In the genomic region with DNA sequence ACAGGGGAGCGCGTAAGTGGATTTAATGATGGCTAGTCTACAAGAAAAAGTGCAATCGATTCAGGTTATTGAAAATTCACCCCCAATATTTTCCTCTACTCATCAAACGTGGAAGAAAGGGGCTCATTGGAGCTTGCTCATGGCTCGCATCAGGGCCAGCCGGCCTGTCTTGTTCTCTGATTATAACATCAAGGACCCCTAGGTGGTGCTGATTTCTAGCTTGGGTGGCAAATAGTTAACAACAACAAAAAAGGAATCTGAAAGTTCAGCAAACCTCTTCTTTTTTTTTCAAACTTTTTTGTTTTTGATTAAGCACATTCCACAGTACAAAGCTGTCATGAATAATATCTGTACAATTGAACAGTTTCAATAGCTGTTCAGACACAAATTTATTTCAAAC, we compare ENCODE assay signal across 15 cellular contexts. TPM values are rescaled to one million over a fixed set of nuclear protein-coding genes. Genes with fewer than 3 reads are reported as not detected.
DNase-seq lines count a peak whose midpoint lies in the region; ATAC-seq and TF ChIP-seq lines count a peak whose summit lies in the region.
"Had no signal": no experiment of that assay in that cellular context is flagged by ENCODE, and none has a peak within 500 bp of the region (broad histone marks: within the 10 kb centered on the region; RNA-seq: fewer than 3 reads in every experiment).

No MANE protein-coding gene starts in this region.

- no peak overlapping the region for H2AFZ ChIP-seq in MM.1S (ENCODE audit: low read length)

- no peaks in the 10 kb centered on the region for H3K9me3 Mint-ChIP-seq in progenitor cell of endocrine pancreas (ENCODE audit: low read depth)
- H3K9me3 Mint-ChIP-seq in activated T-helper 1 cell treated with anti-CD3 and anti-CD28 coated beads, Interleukin-12 subunit alpha, Interleukin-12 subunit beta, Interleukin-2, Interleukin-4 antibody, amounts not matched to agents 30 ng/mL and 10 ng/mL and 1 ng/mL, durations not matched to agents 14 hours and 24 hours and 36 hours = no peaks in the 10 kb centered on the region
- H3K9me3 Mint-ChIP-seq: CD8-positive, alpha-beta memory T cell; T-helper 2 cell treated with Interferon-gamma antibody and Interleukin-4, amounts not matched to agents 5 μg/mL and 100 μg/mL, for 36 hours had no signal

- H3K4me3 ChIP-seq in MM.1S (ENCODE audit: low read length) (no peak overlapping the region), brain microvascular endothelial cell (ENCODE audit: low read depth, low read length) (no peak overlapping the region)
- H3K4me3 ChIP-seq: Peyer's patch, tibial artery had no signal

- H4K20me1 ChIP-seq in MM.1S (ENCODE audit: insufficient read depth, low read length) = no peaks in the 10 kb centered on the region

- no peaks in the 10 kb centered on the region for H3K36me3 Mint-ChIP-seq in progenitor cell of endocrine pancreas (ENCODE audit: insufficient read depth)
- no peaks in the 10 kb centered on the region for H3K36me3 Mint-ChIP-seq in activated T-helper 1 cell treated with anti-CD3 and anti-CD28 coated beads, Interleukin-12 subunit alpha, Interleukin-12 subunit beta, Interleukin-2, Interleukin-4 antibody, amounts not matched to agents 30 ng/mL and 10 ng/mL and 1 ng/mL, durations not matched to agents 14 hours and 24 hours and 36 hours (ENCODE audit: low read depth)
- H3K36me3 Mint-ChIP-seq: CD8-positive, alpha-beta memory T cell had no signal

- no peaks in the 10 kb centered on the region for H3K4me1 ChIP-seq in MM.1S (ENCODE audit: low read length)
- H3K4me1 ChIP-seq: Peyer's patch, tibial artery had no signal

- H3K9ac ChIP-seq in MM.1S (ENCODE audit: low read length) = no peak overlapping the region

- peak; percentile 21 for DNase-seq in NCI-H82 (lab: John Stamatoyannopoulos, UW)
- no peak for DNase-seq in NCI-H82 treated with DMSO at 0.1 percent for 48 hours (lab: John Stamatoyannopoulos, UW; ENCODE audit: unreplicated experiment)
- no peak for DNase-seq in MM.1S
- no peak for DNase-seq in brain microvascular endothelial cell
- no peak for DNase-seq in progenitor cell of endocrine pancreas (ENCODE audit: low spot score, unreplicated experiment)
- DNase-seq in activated T-helper 1 cell treated with anti-CD3 and anti-CD28 coated beads, Interleukin-12 subunit alpha, Interleukin-12 subunit beta, Interleukin-2, Interleukin-4 antibody, amounts not matched to agents 30 ng/mL and 10 ng/mL and 1 ng/mL, durations not matched to agents 14 hours and 24 hours and 36 hours (ENCODE audit: low spot score) = no peak
- no peak for DNase-seq in NCI-H2029 treated with DMSO at 0.1 percent for 48 hours (lab: John Stamatoyannopoulos, UW)
- no peak for DNase-seq in left lobe of liver (ENCODE audit: low spot score)
- DNase-seq: activated gamma-delta T cell treated with Interleukin-2 at 50 U/mL for 16 hours; CD8-positive, alpha-beta memory T cell; Peyer's patch; tibial artery had no signal

- TF ChIP-seq CTCF in MM.1S (IDR thresholded peaks at IDR 0.05; ENCODE audit: low read length) (0 out of 2 replicates have a peak, but pooled peaks have one; percentile 4), brain microvascular endothelial cell (IDR thresholded peaks at IDR 0.05; ENCODE audit: low read depth, low read length, missing control alignments) (peak; percentile 58), progenitor cell of endocrine pancreas (IDR thresholded peaks at IDR 0.05; ENCODE audit: unreplicated experiment) (peak; percentile 20)

- no peaks in the 10 kb centered on the region for H3K9me2 ChIP-seq in MM.1S (replicated peaks; ENCODE audit: insufficient read depth, low read length)

- no peaks in the 10 kb centered on the region for H3F3A ChIP-seq in MM.1S (ENCODE audit: insufficient read depth, low read length)

- H3K27ac ChIP-seq in MM.1S (ENCODE audit: low read length) = no peak overlapping the region
- no peak overlapping the region for H3K27ac ChIP-seq in brain microvascular endothelial cell
- H3K27ac ChIP-seq: epithelial cell of prostate, HL-60, Peyer's patch, tibial artery had no signal

- no peaks in the 10 kb centered on the region for H3K79me2 ChIP-seq in MM.1S (ENCODE audit: low read length)

- intact Hi-C loops in activated T-helper 1 cell treated with anti-CD3 and anti-CD28 coated beads, Interleukin-12 subunit alpha, Interleukin-12 subunit beta, Interleukin-2, Interleukin-4 antibody, amounts not matched to agents 30 ng/mL and 10 ng/mL and 1 ng/mL, durations not matched to agents 14 hours and 24 hours and 36 hours (cut with micrococcal nuclease) = no loop called here

- H3K27me3 Mint-ChIP-seq in progenitor cell of endocrine pancreas = no peaks in the 10 kb centered on the region
- H3K27me3 Mint-ChIP-seq in activated T-helper 1 cell treated with anti-CD3 and anti-CD28 coated beads, Interleukin-12 subunit alpha, Interleukin-12 subunit beta, Interleukin-2, Interleukin-4 antibody, amounts not matched to agents 30 ng/mL and 10 ng/mL and 1 ng/mL, durations not matched to agents 14 hours and 24 hours and 36 hours (ENCODE audit: insufficient read depth) = peaks cover 3% of the 10 kb centered on the region

- H3K9me3 ChIP-seq in MM.1S (replicated peaks; ENCODE audit: insufficient read depth, low read length) = no peaks in the 10 kb centered on the region
- H3K9me3 ChIP-seq: Peyer's patch, tibial artery had no signal

- H3K27me3 ChIP-seq in MM.1S (replicated peaks; ENCODE audit: insufficient read depth, low read length) (no peaks in the 10 kb centered on the region), brain microvascular endothelial cell (replicated peaks) (no peaks in the 10 kb centered on the region)
- H3K27me3 ChIP-seq: Peyer's patch, tibial artery had no signal

- in situ Hi-C loops in brain microvascular endothelial cell (cut with HindIII; ENCODE audit: low pct_ligation_motif_present, low sequenced_read_pairs) = no loop called here

- H3K36me3 ChIP-seq in MM.1S (replicated peaks; ENCODE audit: insufficient read depth, low read length) (no peaks in the 10 kb centered on the region), brain microvascular endothelial cell (replicated peaks) (no peaks in the 10 kb centered on the region)
- H3K36me3 ChIP-seq: Peyer's patch, tibial artery had no signal

- no peak overlapping the region for H3K4me2 ChIP-seq in MM.1S (ENCODE audit: low read depth, low read length)

- no peak overlapping the region for H3K27ac Mint-ChIP-seq in progenitor cell of endocrine pancreas
- H3K27ac Mint-ChIP-seq in activated T-helper 1 cell treated with anti-CD3 and anti-CD28 coated beads, Interleukin-12 subunit alpha, Interleukin-12 subunit beta, Interleukin-2, Interleukin-4 antibody, amounts not matched to agents 30 ng/mL and 10 ng/mL and 1 ng/mL, durations not matched to agents 14 hours and 24 hours and 36 hours = no peak overlapping the region
- H3K27ac Mint-ChIP-seq: T-helper 2 cell treated with Interferon-gamma antibody and Interleukin-4, amounts not matched to agents 5 μg/mL and 100 μg/mL, for 36 hours had no signal

- H3K4me1 Mint-ChIP-seq in progenitor cell of endocrine pancreas (ENCODE audit: low read depth) = no peaks in the 10 kb centered on the region
- peaks cover 14% of the 10 kb centered on the region for H3K4me1 Mint-ChIP-seq in activated T-helper 1 cell treated with anti-CD3 and anti-CD28 coated beads, Interleukin-12 subunit alpha, Interleukin-12 subunit beta, Interleukin-2, Interleukin-4 antibody, amounts not matched to agents 30 ng/mL and 10 ng/mL and 1 ng/mL, durations not matched to agents 14 hours and 24 hours and 36 hours (ENCODE audit: low read depth)

- no peak for ATAC-seq in left lobe of liver

- no peak overlapping the region for H3K4me3 Mint-ChIP-seq in progenitor cell of endocrine pancreas (ENCODE audit: low read depth)
- no peak overlapping the region for H3K4me3 Mint-ChIP-seq in activated T-helper 1 cell treated with anti-CD3 and anti-CD28 coated beads, Interleukin-12 subunit alpha, Interleukin-12 subunit beta, Interleukin-2, Interleukin-4 antibody, amounts not matched to agents 30 ng/mL and 10 ng/mL and 1 ng/mL, durations not matched to agents 14 hours and 24 hours and 36 hours
- H3K4me3 Mint-ChIP-seq: CD8-positive, alpha-beta memory T cell; T-helper 2 cell treated with Interferon-gamma antibody and Interleukin-4, amounts not matched to agents 5 μg/mL and 100 μg/mL, for 36 hours had no signal

RNA-seq across cellular contexts. Expression of a gene that starts 35.8 kb away (rescaled TPM):
- 164 and 176 TPM in 2 replicates for total RNA-seq in progenitor cell of endocrine pancreas
- 346 and 354 TPM in 2 replicates for total RNA-seq in activated T-helper 1 cell treated with anti-CD3 and anti-CD28 coated beads, Interleukin-12 subunit alpha, Interleukin-12 subunit beta, Interleukin-2, Interleukin-4 antibody, amounts not matched to agents 30 ng/mL and 10 ng/mL and 1 ng/mL, durations not matched to agents 14 hours and 24 hours and 36 hours
- 595 TPM for total RNA-seq in left lobe of liver

Comparison
In these comparisons a context has a peak if more than half of its experiments do, and no peak if none do; other contexts are left out.
1. CTCF ChIP-seq: peak in every context shown above with its lines; median percentile 58 in brain microvascular endothelial cell; 20 in progenitor cell of endocrine pancreas; 4 in MM.1S.